In genomic region chr13:100089633-100090032, GRCh38 we compare ENCODE assay signal across 8 cellular contexts. TPM values are rescaled to one million over a fixed set of nuclear protein-coding genes. Genes with fewer than 3 reads are reported as not detected.
A peak's percentile ranks its signal among the peaks of the same experiment; 100 is the strongest.
DNase-seq lines count a peak whose midpoint lies in the region; ATAC-seq and TF ChIP-seq lines count a peak whose summit lies in the region.

No MANE protein-coding gene starts in this region.

- peak overlapping the region; percentile 65; the same call in 1 of the 2 replicates for H3K4ac ChIP-seq in IMR-90 (ENCODE audit: low read depth, low read length)

- BruUV-seq in IMR-90 (replicated peaks; lab: Mats Ljungman, UMichigan) = no TSS peak

- H3K14ac ChIP-seq in IMR-90 (replicated peaks; ENCODE audit: low read depth, low read length) = peak overlapping the region; percentile 71

- peak; percentile 30 for ATAC-seq in GM19035 (IDR thresholded peaks at IDR 0.05; ENCODE audit: unreplicated experiment)
- no peak for ATAC-seq in IMR-90 (ENCODE audit: low read depth)
- ATAC-seq in lung (ENCODE audit: insufficient read depth, low FRiP score) = no peak
- ATAC-seq in upper lobe of right lung = no peak

- no peaks in the 10 kb centered on the region for H3K27me3 Mint-ChIP-seq in brain

- H3K4me1 Mint-ChIP-seq in brain = peaks cover 47% of the 10 kb centered on the region

- no peak overlapping the region for H3K18ac ChIP-seq in IMR-90 (ENCODE audit: low read depth, low read length)

- TF ChIP-seq CTCF in IMR-90 (conservative IDR thresholded peaks at IDR 0.05; ENCODE audit: low read depth, low read length) = no peak
- TF ChIP-seq CTCF in brain (conservative IDR thresholded peaks at IDR 0.05) = no peak
- TF ChIP-seq CTCF in lung (IDR thresholded peaks at IDR 0.05; ENCODE audit: control extremely low read depth, extremely low read depth) = no peak
- TF ChIP-seq CTCF in upper lobe of right lung (IDR thresholded peaks at IDR 0.05) = no peak

- H3K4me1 ChIP-seq in BLaER1 = peaks cover 9% of the 10 kb centered on the region
- peaks cover 2% of the 10 kb centered on the region for H3K4me1 ChIP-seq in IMR-90 (ENCODE audit: control insufficient read depth, insufficient read depth, low read length)
- peaks cover 2 to 8% of the 10 kb centered on the region in 2 donors for H3K4me1 ChIP-seq in lung (ENCODE audit: control insufficient read depth in 2 of 2, insufficient read depth in 2 of 2, low read length in 2 of 2)
- peaks cover 21% of the 10 kb centered on the region for H3K4me1 ChIP-seq in upper lobe of right lung

- H2AK5ac ChIP-seq in IMR-90 (ENCODE audit: low read depth, low read length) = peak overlapping the region; percentile 1; the same call in 1 of the 2 replicates

- POLR2A ChIA-PET in IMR-90 (lab: Charles Lee; ENCODE audit: unreplicated experiment) = no interaction called here

- no peak for TF ChIP-seq POLR2A in IMR-90 (IDR thresholded peaks at IDR 0.05; ENCODE audit: low read depth, low read length)

- peak overlapping the region in 1 of 2 experiments; percentile 62; a peak in 2 of 4 replicates for H4K8ac ChIP-seq in IMR-90 (ENCODE audit: low read depth in 2 of 2, low read length in 2 of 2)

- WGBS in IMR-90 (ENCODE audit: extremely low coverage in 2 of 2, insufficient read length in 1 of 2), 2 experiments = no CpG with 5 or more reads among the region's 5 CpGs
- 1 to 4% methylated on average over 5 of the region's 5 CpGs for WGBS in lung, 2 donors

- H3K36me3 ChIP-seq in BLaER1 (no peaks in the 10 kb centered on the region), IMR-90 (ENCODE audit: control insufficient read depth, insufficient read depth, low read length) (peaks cover 5% of the 10 kb centered on the region; the same call in 1 of the 2 replicates), lung (ENCODE audit: control insufficient read depth in 2 of 2, insufficient read depth in 2 of 2, low read length in 2 of 2) (no peaks in the 10 kb centered on the region), upper lobe of right lung (no peaks in the 10 kb centered on the region)

- intact Hi-C loops in IMR-90 (cut with micrococcal nuclease) (loop anchor here (1.0 to 5.0 kb wide), 4 partner anchors 128 to 432 kb away; no protein-coding TSS in a partner anchor), upper lobe of right lung (cut with DNase I) (no loop called here)

- H2BK120ac ChIP-seq in IMR-90 (ENCODE audit: low read depth, low read length) = no peak overlapping the region

- peak overlapping the region; percentile 79 to 97 (median 91) for H3K27ac Mint-ChIP-seq in brain

- H3K27me3 ChIP-seq in BLaER1 (no peaks in the 10 kb centered on the region), IMR-90 (ENCODE audit: control insufficient read depth, insufficient read depth, low read length) (no peaks in the 10 kb centered on the region), lung (ENCODE audit: control insufficient read depth, insufficient read depth) (no peaks in the 10 kb centered on the region), upper lobe of right lung (no peaks in the 10 kb centered on the region)

- peaks cover 10% of the 10 kb centered on the region for H3K36me3 Mint-ChIP-seq in brain

- H3K4me3 ChIP-seq in BLaER1 = peak overlapping the region; percentile 77
- H3K4me3 ChIP-seq in IMR-90 (ENCODE audit: insufficient read depth, low read depth, low read length) = peak overlapping the region; percentile 75
- peak overlapping the region; percentile 94 for H3K4me3 ChIP-seq in lung
- peak overlapping the region; percentile 73 for H3K4me3 ChIP-seq in upper lobe of right lung

- H2BK20ac ChIP-seq in IMR-90 (ENCODE audit: low read depth, low read length) = no peak overlapping the region

- DNase-seq in IMR-90 (peak; percentile 34), lung (ENCODE audit: low spot score) (no peak), upper lobe of right lung (no peak), foreskin melanocyte (no peak)
- no peak for DNase-seq in activated CD4-positive, alpha-beta T cell treated with anti-CD3 and anti-CD28 coated beads for 48 hours

- H4K5ac ChIP-seq in IMR-90 (ENCODE audit: low read depth, low read length) = peak overlapping the region; percentile 26; the same call in 1 of the 2 replicates

- in situ Hi-C loops in IMR-90 (cut with MboI; ENCODE audit: low sequenced_read_pairs) = no loop called here

- H3K23ac ChIP-seq in IMR-90 (ENCODE audit: low read depth, low read length) = peak overlapping the region; percentile 61

- H3K4me2 ChIP-seq in BLaER1 (peak overlapping the region; percentile 77), IMR-90 (ENCODE audit: low read depth, low read length) (peak overlapping the region; percentile 100)

- H3K9me1 ChIP-seq in IMR-90 (ENCODE audit: insufficient read depth, low read length) = peaks cover 9% of the 10 kb centered on the region; the same call in 1 of the 2 replicates

- H2AK9ac ChIP-seq in IMR-90 (replicated peaks; ENCODE audit: low read depth, low read length, poor library complexity) = no peak overlapping the region

- no peaks in the 10 kb centered on the region for H4K20me1 ChIP-seq in BLaER1
- peaks cover 20% of the 10 kb centered on the region; the same call in 1 of the 2 replicates for H4K20me1 ChIP-seq in IMR-90 (ENCODE audit: insufficient read depth, low read length)

- H3K4me3 Mint-ChIP-seq in brain = peak overlapping the region; percentile 93 to 98 (median 95)

- no peak overlapping the region for H2AFZ ChIP-seq in IMR-90 (replicated peaks; ENCODE audit: low read length, poor library complexity)

- H3K27ac ChIP-seq in BLaER1 (no peak overlapping the region), IMR-90 (ENCODE audit: insufficient read depth, low read length) (peak overlapping the region; percentile 87), lung (ENCODE audit: low read depth in 1 of 2, low read length in 1 of 2) (peak overlapping the region in 1 of 2 donors; percentile 75), upper lobe of right lung (peak overlapping the region; percentile 78)

- H2BK15ac ChIP-seq in IMR-90 (ENCODE audit: low read depth, low read length) = 0 out of 3 replicates have a peak overlapping the region, but pooled peaks have one; percentile 1

- H3K9me3 Mint-ChIP-seq in brain = peaks cover 0 to 7% (median 7%) of the 10 kb centered on the region in 5 experiments

- no peak overlapping the region for H4K91ac ChIP-seq in IMR-90 (ENCODE audit: insufficient read depth, low read depth, low read length)

- peaks cover 15 to 62% of the 10 kb centered on the region in 2 experiments for H3K79me1 ChIP-seq in IMR-90 (ENCODE audit: low read depth in 1 of 2, low read length in 2 of 2)

- dilution Hi-C loops in IMR-90 (cut with HindIII; ENCODE audit: low sequenced_read_pairs, unreplicated experiment) = no loop called here

- TF ChIP-seq RAD21 in IMR-90 (IDR thresholded peaks at IDR 0.05; ENCODE audit: low read length) = no peak

- H3K9me3 ChIP-seq in BLaER1 = peaks cover 11% of the 10 kb centered on the region; the same call in 1 of the 2 replicates
- H3K9me3 ChIP-seq in IMR-90 (ENCODE audit: control insufficient read depth, insufficient read depth, low read length) = no peaks in the 10 kb centered on the region
- H3K9me3 ChIP-seq in lung (ENCODE audit: control insufficient read depth in 2 of 2, insufficient read depth in 1 of 2, low read length in 1 of 2) = no peaks in the 10 kb centered on the region
- H3K9me3 ChIP-seq in upper lobe of right lung = no peaks in the 10 kb centered on the region

- peak overlapping the region; percentile 75 for H2BK5ac ChIP-seq in IMR-90 (ENCODE audit: low read depth, low read length, poor library complexity, severe bottlenecking)

- CTCF ChIA-PET in IMR-90 (lab: Yijun Ruan, JAX) = no interaction called here

- H3K56ac ChIP-seq in IMR-90 (ENCODE audit: extremely low read depth, insufficient read depth, low read length) = peak overlapping the region; percentile 60

- peak overlapping the region; percentile 75 for H3K9ac ChIP-seq in BLaER1
- peak overlapping the region; percentile 93 for H3K9ac ChIP-seq in IMR-90 (ENCODE audit: low read depth, low read length)

TF ChIP-seq in IMR-90, 13 proteins besides CTCF, POLR2A, EP300 and RAD21:
- TF ChIP-seq SMC3 (IDR thresholded peaks at IDR 0.05; ENCODE audit: low read depth, low read length) (no peak), CEBPB (IDR thresholded peaks at IDR 0.05; ENCODE audit: low read depth, low read length) (no peak), FOS (IDR thresholded peaks at IDR 0.05; ENCODE audit: low read depth, low read length) (no peak), MXI1 (IDR thresholded peaks at IDR 0.05; ENCODE audit: borderline replicate concordance, low read depth, low read length) (no peak), NFE2L2 (IDR thresholded peaks at IDR 0.05; ENCODE audit: low read depth, low read length) (no peak), BHLHE40 (IDR thresholded peaks at IDR 0.05; ENCODE audit: low read depth, low read length) (no peak)

RNA-seq across cellular contexts. Expression of gene PCCA, which starts 0.7 kb away (rescaled TPM):
- 22.8 and 24.0 TPM in 2 replicates for total RNA-seq in IMR-90 (2012; rRNA removed)
- 5.6 and 7.6 TPM in 2 replicates for polyA plus RNA-seq in IMR-90 (2012; rRNA removed)
- 1.8 and 6.0 TPM in 2 replicates for polyA plus RNA-seq in IMR-90 (2012; cell fraction: cytosol; rRNA removed)
- 2.3 and 13.9 TPM in 2 replicates for polyA plus RNA-seq in IMR-90 (2012; cell fraction: nucleus; rRNA removed; ENCODE audit: low replicate concordance)
- 36.3 TPM for polyA plus RNA-seq in brain (ENCODE audit: insufficient read depth, low read depth, low replicate concordance)
- 10 to 100 TPM; 25.8 to 71.8 TPM for total RNA-seq in lung
- polyA plus RNA-seq in lung = 10 to 100 TPM in 1 of 2 donors, 1 to 10 TPM in 1; 8.3 to 19.9 TPM
- 34.7 TPM for total RNA-seq in upper lobe of right lung
